10 cellular contexts compared by ENCODE assay signal in the genomic region with DNA sequence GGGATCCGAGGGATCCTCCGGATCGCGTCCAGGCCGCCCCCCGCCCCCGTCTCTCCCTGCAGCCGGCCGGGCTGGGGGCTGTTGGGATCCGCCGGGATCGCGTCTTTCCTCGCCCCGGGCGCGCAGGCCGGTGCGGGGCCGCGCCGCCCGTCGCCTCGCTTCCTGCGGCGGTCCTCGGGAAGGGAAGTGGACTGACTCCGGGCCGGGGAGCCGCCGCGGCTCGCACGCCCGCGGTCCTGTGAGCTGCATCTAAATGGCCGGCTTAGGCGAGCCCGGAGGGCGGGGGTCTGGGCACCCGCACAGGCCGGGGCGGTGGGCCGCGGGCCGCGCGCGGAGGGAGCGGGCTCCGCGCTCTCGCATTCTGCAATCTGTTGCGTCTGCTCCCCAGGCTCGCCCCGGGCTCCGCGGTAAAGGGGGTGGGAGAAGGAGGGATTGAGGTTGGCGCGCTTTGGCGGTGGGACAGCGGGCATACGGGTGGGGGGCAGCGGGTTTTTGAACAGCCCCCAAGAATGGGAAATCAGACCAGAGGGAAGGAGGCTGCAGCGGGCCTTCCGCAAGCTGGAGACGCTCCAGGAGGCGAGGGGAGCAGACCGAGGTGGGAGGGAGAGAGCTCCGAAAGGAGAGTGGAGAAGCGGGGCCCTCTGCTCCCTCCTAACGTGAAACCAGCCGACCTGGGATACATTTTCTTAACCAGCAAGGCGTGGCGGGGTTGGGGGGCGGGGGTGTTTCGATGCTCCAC. TPM values are rescaled to one million over a fixed set of nuclear protein-coding genes. Genes with fewer than 3 reads are reported as not detected.
A peak's percentile ranks its signal among the peaks of the same experiment; 100 is the strongest.
DNase-seq lines count a peak whose midpoint lies in the region; ATAC-seq and TF ChIP-seq lines count a peak whose summit lies in the region.
"Had no signal": no experiment of that assay in that cellular context is flagged by ENCODE, and none has a peak within 500 bp of the region (broad histone marks: within the 10 kb centered on the region; RNA-seq: fewer than 3 reads in every experiment).

No MANE protein-coding gene starts in this region.

- DNase-seq in Daoy (ENCODE audit: low read depth) (peak; percentile 20), NCI-H69 (lab: John Stamatoyannopoulos, UW) (peak; percentile 72), right cardiac atrium (peak in 2 of 3 donors; percentile 60), psoas muscle (no peak), PC-9 (no peak), NAMALWA (ENCODE audit: low spot score) (no peak), GM13977 (ENCODE audit: low spot score) (no peak)
- DNase-seq: activated effector memory CD4-positive, alpha-beta T cell treated with anti-CD3 and anti-CD28 coated beads, Interleukin-2, amount 50 U/mL, for 16 hours; KG1 had no signal

- POLR2A ChIA-PET in PC-9 (lab: Charles Lee; ENCODE audit: unreplicated experiment), result no interaction called here

- no peaks in the 10 kb centered on the region for H3K9me2 ChIP-seq in PC-9 (ENCODE audit: insufficient read depth)

- H3K27me3 ChIP-seq in right cardiac atrium (ENCODE audit: control insufficient read depth, insufficient read depth) (no peaks in the 10 kb centered on the region), psoas muscle (ENCODE audit: insufficient read depth in 3 of 3, low read length in 2 of 3) (peaks cover 0 to 91% (median 28%) of the 10 kb centered on the region in 3 donors), PC-9 (ENCODE audit: insufficient read depth, low read depth) (peaks cover 44% of the 10 kb centered on the region)

- TF ChIP-seq CTCF in psoas muscle (IDR thresholded peaks at IDR 0.05) (no peak), PC-9 (conservative IDR thresholded peaks at IDR 0.05) (no peak), GM13977 (IDR thresholded peaks at IDR 0.05; ENCODE audit: extremely low read depth, insufficient read depth, missing control alignments) (no peak)

- no peaks in the 10 kb centered on the region for H3F3A ChIP-seq in PC-9 (ENCODE audit: insufficient read depth, low read depth)

- H3K36me3 ChIP-seq in psoas muscle (ENCODE audit: insufficient read depth in 1 of 2, low read depth in 1 of 2), result no peaks in the 10 kb centered on the region
- no peaks in the 10 kb centered on the region for H3K36me3 ChIP-seq in PC-9 (ENCODE audit: low read depth)

- BruUV-seq in PC-9 (replicated peaks; lab: Mats Ljungman, UMichigan), result no TSS peak

- H3K9me3 ChIP-seq in right cardiac atrium (ENCODE audit: control insufficient read depth, low read length) (no peaks in the 10 kb centered on the region), psoas muscle (no peaks in the 10 kb centered on the region), PC-9 (ENCODE audit: insufficient read depth, low read depth) (no peaks in the 10 kb centered on the region)

- CTCF ChIA-PET in PC-9 (lab: Charles Lee), result no interaction called here

- intact Hi-C loops in right cardiac atrium (cut with DNase I), result loop anchor here in 1 of 4 donors (10.0 kb wide), 1 partner anchor 137 kb away; no protein-coding TSS in a partner anchor
- intact Hi-C loops in psoas muscle (cut with DNase I), result no loop called here
- intact Hi-C loops in PC-9 (cut with micrococcal nuclease; ENCODE audit: unreplicated experiment), result no loop called here

- H3K4me1 ChIP-seq in right cardiac atrium (ENCODE audit: control insufficient read depth, insufficient read depth, low read length) (no peaks in the 10 kb centered on the region), psoas muscle (peaks cover 28% of the 10 kb centered on the region), PC-9 (replicated peaks; ENCODE audit: insufficient read depth) (no peaks in the 10 kb centered on the region)

- H3K4me2 ChIP-seq in PC-9, result no peak overlapping the region

- H3K27ac ChIP-seq in right cardiac atrium (ENCODE audit: low read length), result no peak overlapping the region
- H3K27ac ChIP-seq in psoas muscle, result no peak overlapping the region
- H3K27ac ChIP-seq in PC-9, result no peak overlapping the region

- no peaks in the 10 kb centered on the region for H4K20me1 ChIP-seq in PC-9 (ENCODE audit: insufficient read depth)

- no peak overlapping the region for H2AFZ ChIP-seq in PC-9

- no peaks in the 10 kb centered on the region for H3K79me2 ChIP-seq in PC-9 (ENCODE audit: low read depth)

- WGBS in right cardiac atrium, result 1% methylated on average over 78 of the region's 78 CpGs
- 0 to 2% (median 1%) methylated on average over 58 to 78 of the region's 78 CpGs for WGBS in psoas muscle, 3 donors

- ATAC-seq in right cardiac atrium, result peak in 1 of 2 donors; percentile 19
- ATAC-seq in psoas muscle, result no peak
- ATAC-seq in GM21526 (IDR thresholded peaks at IDR 0.05; ENCODE audit: low FRiP score, unreplicated experiment), result no peak

- in situ Hi-C loops in GM13977 (cut with MboI; ENCODE audit: low pct_unique_long_range_greater_than_20kb, low sequenced_read_pairs, unreplicated experiment), result no loop called here

- H3K4me3 ChIP-seq in right cardiac atrium (ENCODE audit: low read length), result peak overlapping the region; percentile 49
- peak overlapping the region; percentile 72 for H3K4me3 ChIP-seq in psoas muscle
- no peak overlapping the region for H3K4me3 ChIP-seq in PC-9

RNA-seq across cellular contexts. Expression of gene TMEM132E, which starts 2.2 kb away (rescaled TPM):
- not detected in 2 replicates for total RNA-seq in Daoy (2014; rRNA removed; shearing (Covaris generic))
- total RNA-seq in right cardiac atrium (under 1 TPM; 0.06 to 0.35 (median 0.16) TPM), psoas muscle (under 1 TPM in 1 of 4 donors, not detected in 3; 0.26 TPM), PC-9 (2021) (not detected in 2 replicates)
- polyA plus RNA-seq in right cardiac atrium (0.16 TPM), psoas muscle (under 1 TPM in 2 of 3 donors, not detected in 1; 0.01 to 0.03 TPM)

Comparison
In these comparisons a context has a peak if more than half of its experiments do, and no peak if none do; other contexts are left out.
1. DNase-seq: peak in Daoy (single experiment), NCI-H69 (single experiment) and right cardiac atrium (2 of 3); none in psoas muscle (0 of 2), PC-9 (0 of 2), NAMALWA (single experiment) and GM13977 (single experiment).